In genomic region chr14:92561906-92562489, GRCh38 we compare ENCODE assay signal across 1 cellular context.
TF ChIP-seq lines count a peak whose summit lies in the region.

No MANE protein-coding gene starts in this region.

TF ChIP-seq in GM23338, 12 proteins besides CTCF, POLR2A, EP300 and RAD21 (continued from another document):
- TF ChIP-seq REST (IDR thresholded peaks at IDR 0.05; ENCODE audit: unreplicated experiment): no peak
- TF ChIP-seq ZNF462 (CRISPR knock-in tag; IDR thresholded peaks at IDR 0.05): no peak
